Comparison of ENCODE assay signal across 11 cellular contexts in genomic region chr12:124656214-124656516, GRCh38.
DNase-seq lines count a peak whose midpoint lies in the region; ATAC-seq and TF ChIP-seq lines count a peak whose summit lies in the region.
"Had no signal": no experiment of that assay in that cellular context is flagged by ENCODE, and none has a peak within 500 bp of the region (broad histone marks: within the 10 kb centered on the region; RNA-seq: fewer than 3 reads in every experiment).

No MANE protein-coding gene starts in this region.

- H3K4me3 ChIP-seq in NB4 (ENCODE audit: low read depth, low read length) (no peak overlapping the region), lower lobe of right lung (no peak overlapping the region), thoracic aorta (no peak overlapping the region)

- H3K27me3 ChIP-seq in lower lobe of right lung (ENCODE audit: low read depth) (no peaks in the 10 kb centered on the region), thoracic aorta (replicated peaks; ENCODE audit: insufficient read depth) (no peaks in the 10 kb centered on the region)

- DNase-seq in NB4 (ENCODE audit: low read depth) (no peak), lower lobe of right lung (no peak), thoracic aorta (ENCODE audit: low spot score) (no peak), NCI-H2029 (lab: John Stamatoyannopoulos, UW) (no peak), NCI-H748 (lab: John Stamatoyannopoulos, UW; ENCODE audit: unreplicated experiment) (no peak)
- DNase-seq: activated T-cell treated with anti-CD3 and anti-CD28 coated beads for 4 hours; naive thymus-derived CD4-positive, alpha-beta T cell; SIG-M5; stimulated activated CD4-positive, alpha-beta T cell treated with anti-CD3 and anti-CD28 coated beads, Interleukin-12 subunit alpha, Interleukin-12 subunit beta, amount 100 ng/mL, for 4 hours had no signal

- H3K4me1 ChIP-seq in lower lobe of right lung, result peaks cover 42% of the 10 kb centered on the region
- H3K4me1 ChIP-seq in thoracic aorta (ENCODE audit: control insufficient read depth in 1 of 2, low read depth in 2 of 2), result peaks cover 24 to 49% of the 10 kb centered on the region in 2 donors

- H3K9me3 ChIP-seq in lower lobe of right lung, result no peaks in the 10 kb centered on the region
- no peaks in the 10 kb centered on the region for H3K9me3 ChIP-seq in thoracic aorta

- no peak for TF ChIP-seq POLR2A in NB4 (IDR thresholded peaks at IDR 0.05; ENCODE audit: extremely low read depth, insufficient read length)

- TF ChIP-seq CTCF in NB4 (IDR thresholded peaks at IDR 0.05; ENCODE audit: low read depth, low read length), result peak; percentile 13
- TF ChIP-seq CTCF in lower lobe of right lung (IDR thresholded peaks at IDR 0.05), result no peak
- no peak for TF ChIP-seq CTCF in thoracic aorta (IDR thresholded peaks at IDR 0.05)

- H3K27ac ChIP-seq in cingulate gyrus (ENCODE audit: low read depth, low read length) (peak overlapping the region; percentile 93), lower lobe of right lung (peak overlapping the region; percentile 67), thoracic aorta (peak overlapping the region; percentile 73)

- no peak for ATAC-seq in lower lobe of right lung
- no peak for ATAC-seq in thoracic aorta (ENCODE audit: insufficient number of reproducible peaks, low FRiP score, low read depth)
- no peak for ATAC-seq in HG03432 (IDR thresholded peaks at IDR 0.05; ENCODE audit: unreplicated experiment)

- intact Hi-C loops in lower lobe of right lung (cut with DNase I), result no loop called here

- H3K36me3 ChIP-seq in lower lobe of right lung (no peaks in the 10 kb centered on the region), thoracic aorta (no peaks in the 10 kb centered on the region)
